Comparison of ENCODE assay signal across 11 cellular contexts in the genomic region with DNA sequence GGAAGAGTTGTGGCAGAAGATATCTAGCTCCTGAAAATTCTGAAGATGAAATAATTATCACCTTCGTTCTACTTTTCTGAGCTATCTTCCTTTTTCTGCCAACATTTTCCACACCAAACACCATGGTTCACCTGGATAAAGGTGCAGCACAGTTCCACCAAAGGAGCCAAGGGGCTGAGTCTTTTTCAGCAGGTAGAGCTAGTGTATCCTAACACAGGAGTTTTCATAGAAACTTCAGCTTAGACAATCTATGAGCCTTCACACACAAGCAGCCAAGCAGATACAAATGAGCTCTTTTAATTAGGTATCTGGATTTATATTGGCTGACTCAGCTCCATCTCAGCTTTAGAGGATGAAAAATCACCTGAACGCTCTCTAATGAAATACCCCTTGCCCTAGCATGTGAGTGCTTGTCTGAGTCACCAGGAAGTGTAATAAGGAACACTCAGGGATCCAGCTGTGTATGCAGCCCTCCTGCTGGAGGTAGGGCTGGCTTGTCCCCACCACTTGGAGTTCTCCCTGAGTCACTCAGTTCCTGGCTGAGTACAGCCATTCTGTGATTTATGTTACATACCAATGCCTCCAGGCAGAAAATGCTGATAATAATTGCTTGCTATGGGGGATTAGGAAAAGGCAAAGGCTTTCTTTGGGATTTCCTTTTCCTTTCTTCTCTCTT.
A peak's percentile ranks its signal among the peaks of the same experiment; 100 is the strongest.
DNase-seq lines count a peak whose midpoint lies in the region; ATAC-seq and TF ChIP-seq lines count a peak whose summit lies in the region.
"Had no signal": no experiment of that assay in that cellular context is flagged by ENCODE, and none has a peak within 500 bp of the region (broad histone marks: within the 10 kb centered on the region; RNA-seq: fewer than 3 reads in every experiment).

No MANE protein-coding gene starts in this region.

- no peak overlapping the region for H2AFZ ChIP-seq in IMR-90 (replicated peaks; ENCODE audit: low read length, poor library complexity)

- H3K4me3 ChIP-seq in IMR-90 (ENCODE audit: insufficient read depth, low read depth, low read length) (no peak overlapping the region), brain microvascular endothelial cell (ENCODE audit: low read depth, low read length) (no peak overlapping the region), transverse colon (no peak overlapping the region)
- H3K4me3 ChIP-seq: SJSA1, spleen had no signal

- H3K4me1 ChIP-seq in IMR-90 (ENCODE audit: control insufficient read depth, insufficient read depth, low read length), result no peaks in the 10 kb centered on the region
- H3K4me1 ChIP-seq in transverse colon, result no peaks in the 10 kb centered on the region
- H3K4me1 ChIP-seq: SJSA1, spleen had no signal

- in situ Hi-C loops in IMR-90 (cut with MboI; ENCODE audit: low sequenced_read_pairs), result no loop called here
- in situ Hi-C loops in brain microvascular endothelial cell (cut with HindIII; ENCODE audit: low pct_ligation_motif_present, low sequenced_read_pairs), result no loop called here
- in situ Hi-C loops in transverse colon (cut with MboI; ENCODE audit: low pct_ligation_motif_present in 1 of 4, low pct_unique_long_range_greater_than_20kb in 1 of 4, low sequenced_read_pairs in 3 of 4), result no loop called here

- H3K27ac ChIP-seq in IMR-90 (ENCODE audit: insufficient read depth, low read length) (no peak overlapping the region), brain microvascular endothelial cell (no peak overlapping the region), transverse colon (no peak overlapping the region)
- H3K27ac ChIP-seq: SJSA1, spleen had no signal

- ATAC-seq in IMR-90 (ENCODE audit: low read depth) (peak; percentile 97), HG02623 (IDR thresholded peaks at IDR 0.05; ENCODE audit: unreplicated experiment) (no peak), HG02588 (IDR thresholded peaks at IDR 0.05; ENCODE audit: unreplicated experiment) (no peak)

- no peak overlapping the region for H3K4ac ChIP-seq in IMR-90 (ENCODE audit: low read depth, low read length)

- TF ChIP-seq EP300 in transverse colon (IDR thresholded peaks at IDR 0.05; ENCODE audit: low read depth), result no peak

- peak overlapping the region in 2 of 3 experiments; percentile 51 to 73 for H3K27ac Mint-ChIP-seq in nephron

- no peaks in the 10 kb centered on the region for H3K9me1 ChIP-seq in IMR-90 (ENCODE audit: insufficient read depth, low read length)

- CTCF ChIA-PET in IMR-90 (lab: Yijun Ruan, JAX), result no interaction called here

- WGBS in IMR-90 (ENCODE audit: extremely low coverage in 2 of 2, insufficient read length in 1 of 2), 2 experiments, result no CpG with 5 or more reads among the region's 2 CpGs
- WGBS in transverse colon (ENCODE audit: low coverage in 1 of 2), 2 donors, result 50 to 68% methylated on average over 1 to 2 of the region's 2 CpGs

- H3K9me3 ChIP-seq in IMR-90 (ENCODE audit: control insufficient read depth, insufficient read depth, low read length) (no peaks in the 10 kb centered on the region), transverse colon (no peaks in the 10 kb centered on the region)
- H3K9me3 ChIP-seq: SJSA1, spleen had no signal

- no peak overlapping the region for H3K23ac ChIP-seq in IMR-90 (ENCODE audit: low read depth, low read length)

- intact Hi-C loops in IMR-90 (cut with micrococcal nuclease), result no loop called here
- intact Hi-C loops in transverse colon (cut with DNase I; ENCODE audit: low total_unique reads), result no loop called here

- H2AK5ac ChIP-seq in IMR-90 (ENCODE audit: low read depth, low read length), result no peak overlapping the region

- H3K79me1 ChIP-seq in IMR-90 (ENCODE audit: low read depth in 1 of 2, low read length in 2 of 2), result no peaks in the 10 kb centered on the region

- H2BK20ac ChIP-seq in IMR-90 (ENCODE audit: low read depth, low read length), result no peak overlapping the region

- H4K91ac ChIP-seq in IMR-90 (ENCODE audit: insufficient read depth, low read depth, low read length), result no peak overlapping the region

- no peaks in the 10 kb centered on the region for H3K36me3 Mint-ChIP-seq in nephron (ENCODE audit: low read depth)

- no peak for TF ChIP-seq CTCF in IMR-90 (conservative IDR thresholded peaks at IDR 0.05; ENCODE audit: low read depth, low read length)
- TF ChIP-seq CTCF in brain microvascular endothelial cell (IDR thresholded peaks at IDR 0.05; ENCODE audit: low read depth, low read length, missing control alignments), result peak; percentile 32
- no peak for TF ChIP-seq CTCF in nephron (IDR thresholded peaks at IDR 0.05; ENCODE audit: unreplicated experiment in 3 of 3)
- no peak for TF ChIP-seq CTCF in transverse colon (IDR thresholded peaks at IDR 0.05)

- H3K27me3 ChIP-seq in IMR-90 (ENCODE audit: control insufficient read depth, insufficient read depth, low read length), result no peaks in the 10 kb centered on the region
- H3K27me3 ChIP-seq in brain microvascular endothelial cell (replicated peaks), result no peaks in the 10 kb centered on the region
- no peaks in the 10 kb centered on the region for H3K27me3 ChIP-seq in transverse colon
- H3K27me3 ChIP-seq: SJSA1 had no signal

- H3K9ac ChIP-seq in IMR-90 (ENCODE audit: low read depth, low read length), result no peak overlapping the region

- dilution Hi-C loops in IMR-90 (cut with HindIII; ENCODE audit: low sequenced_read_pairs, unreplicated experiment), result no loop called here

- no peak overlapping the region for H3K18ac ChIP-seq in IMR-90 (ENCODE audit: low read depth, low read length)

- no peaks in the 10 kb centered on the region for H3K9me3 Mint-ChIP-seq in nephron

- H3K14ac ChIP-seq in IMR-90 (replicated peaks; ENCODE audit: low read depth, low read length), result no peak overlapping the region

- BruUV-seq in IMR-90 (replicated peaks; lab: Mats Ljungman, UMichigan), result no TSS peak

- H3K4me2 ChIP-seq in IMR-90 (ENCODE audit: low read depth, low read length), result no peak overlapping the region

- POLR2A ChIA-PET in IMR-90 (lab: Charles Lee; ENCODE audit: unreplicated experiment), result no interaction called here

- DNase-seq in DMS79 (lab: John Stamatoyannopoulos, UW) (peak; percentile 14), IMR-90 (peak; percentile 93), brain microvascular endothelial cell (peak; percentile 84), NCI-H510A (lab: John Stamatoyannopoulos, UW) (no peak), transverse colon (no peak)
- DNase-seq: spleen, trophoblast cell had no signal

- TF ChIP-seq POLR2A in IMR-90 (IDR thresholded peaks at IDR 0.05; ENCODE audit: low read depth, low read length) (no peak), transverse colon (IDR thresholded peaks at IDR 0.05) (no peak)

- no peaks in the 10 kb centered on the region for H3K36me3 ChIP-seq in IMR-90 (ENCODE audit: control insufficient read depth, insufficient read depth, low read length)
- H3K36me3 ChIP-seq in brain microvascular endothelial cell (replicated peaks), result no peaks in the 10 kb centered on the region
- H3K36me3 ChIP-seq in transverse colon, result no peaks in the 10 kb centered on the region
- H3K36me3 ChIP-seq: SJSA1, spleen had no signal

- peak; percentile 20; the same call in 1 of the 2 replicates for TF ChIP-seq RAD21 in IMR-90 (IDR thresholded peaks at IDR 0.05; ENCODE audit: low read length)

- no peak overlapping the region for H3K4me3 Mint-ChIP-seq in nephron

- no peak overlapping the region for H2AK9ac ChIP-seq in IMR-90 (replicated peaks; ENCODE audit: low read depth, low read length, poor library complexity)

- no peak overlapping the region for H4K8ac ChIP-seq in IMR-90 (ENCODE audit: low read depth in 2 of 2, low read length in 2 of 2)

- H4K20me1 ChIP-seq in IMR-90 (ENCODE audit: insufficient read depth, low read length), result no peaks in the 10 kb centered on the region

- H3K4me1 Mint-ChIP-seq in nephron, result peaks cover 13% of the 10 kb centered on the region

- H3K56ac ChIP-seq in IMR-90 (ENCODE audit: extremely low read depth, insufficient read depth, low read length), result no peak overlapping the region

- H2BK15ac ChIP-seq in IMR-90 (ENCODE audit: low read depth, low read length), result no peak overlapping the region

- H2BK5ac ChIP-seq in IMR-90 (ENCODE audit: low read depth, low read length, poor library complexity, severe bottlenecking), result no peak overlapping the region

- no peak overlapping the region for H4K5ac ChIP-seq in IMR-90 (ENCODE audit: low read depth, low read length)

- H3K27me3 Mint-ChIP-seq in nephron (ENCODE audit: low read depth), result no peaks in the 10 kb centered on the region

- H2BK120ac ChIP-seq in IMR-90 (ENCODE audit: low read depth, low read length), result no peak overlapping the region

TF ChIP-seq in IMR-90, 13 proteins besides CTCF, POLR2A, EP300 and RAD21:
- TF ChIP-seq FOS (IDR thresholded peaks at IDR 0.05; ENCODE audit: low read depth, low read length) (peak; percentile 37; the same call in 1 of the 2 replicates), NFE2L2 (IDR thresholded peaks at IDR 0.05; ENCODE audit: low read depth, low read length) (no peak), MAFK (IDR thresholded peaks at IDR 0.05; ENCODE audit: low read depth, low read length) (peak; percentile 47), BHLHE40 (IDR thresholded peaks at IDR 0.05; ENCODE audit: low read depth, low read length) (peak; percentile 72)

Comparison
In these comparisons a context has a peak if more than half of its experiments do, and no peak if none do; other contexts are left out.
1. DNase-seq: peak in DMS79 (single experiment), IMR-90 (single experiment) and brain microvascular endothelial cell (single experiment); none in NCI-H510A (single experiment) and transverse colon (single experiment).